In genomic region chr9:114189823-114190562, GRCh38 we compare ENCODE assay signal across 8 cellular contexts. TPM values are rescaled to one million over a fixed set of nuclear protein-coding genes. Genes with fewer than 3 reads are reported as not detected.
"Had no signal": no experiment of that assay in that cellular context is flagged by ENCODE, and none has a peak within 500 bp of the region (broad histone marks: within the 10 kb centered on the region; RNA-seq: fewer than 3 reads in every experiment).

No MANE protein-coding gene starts in this region.

- ATAC-seq: HCT116 had no signal

- H3K4me3 ChIP-seq: GM23248, HAP-1 had no signal

- FAIRE-seq: HTR-8/SVneo had no signal

- H3K4me1 ChIP-seq: HAP-1 had no signal

- DNase-seq: GM23248, GOT3, H7, KG1 had no signal

- H2AFZ ChIP-seq: GM23248 had no signal

- H3K27ac ChIP-seq: GM23248 had no signal

- H3K9ac ChIP-seq: GM23248 had no signal

RNA-seq across cellular contexts. Expression of gene COL27A1, which starts 34.7 kb away (rescaled TPM):
- polyA plus RNA-seq: IgD-negative memory B cell had no signal
